Comparison of ENCODE assay signal across 28 cellular contexts in genomic region chrX:38293741-38294140, GRCh38. TPM values are rescaled to one million over a fixed set of nuclear protein-coding genes. Genes with fewer than 3 reads are reported as not detected.
DNase-seq lines count a peak whose midpoint lies in the region; ATAC-seq and TF ChIP-seq lines count a peak whose summit lies in the region.
"Had no signal": no experiment of that assay in that cellular context is flagged by ENCODE, and none has a peak within 500 bp of the region (broad histone marks: within the 10 kb centered on the region; RNA-seq: fewer than 3 reads in every experiment).

No MANE protein-coding gene starts in this region.

- RAD21 ChIA-PET in HCT116 (lab: Charles Lee; ENCODE audit: low non-redundant PET in 1 of 2, low total read pairs in 2 of 2, uncharacterized antibody in 2 of 2, unreplicated experiment in 2 of 2): no interaction called here

- no peak overlapping the region for H3K4me3 ChIP-seq in AG04450 (ENCODE audit: low read depth, low read length)
- H3K4me3 ChIP-seq in HCT116 (replicated peaks in 1 of 2; ENCODE audit: low read depth in 1 of 2, low read length in 2 of 2): no peak overlapping the region
- H3K4me3 ChIP-seq in astrocyte of the cerebellum (ENCODE audit: low read depth, low read length): no peak overlapping the region
- H3K4me3 ChIP-seq in hepatocyte: no peak overlapping the region
- H3K4me3 ChIP-seq: adrenal gland, heart left ventricle, pancreas, PC-9, SJSA1, smooth muscle cell, upper lobe of right lung had no signal

- no peak for ATAC-seq in HCT116
- ATAC-seq: heart left ventricle; left ventricle myocardium superior; natural killer cell treated with Interleukin-12 subunit alpha and Interleukin-12 subunit beta and Interleukin-15 and Interleukin-18, amount 100 ng/mL, for 72 hours; pancreas; upper lobe of right lung had no signal

- 44% methylated on average over 2 of the region's 2 CpGs for WGBS in hepatocyte (ENCODE audit: low lambda C conversion rate, missing lambda C conversion rate)

- H4K20me1 ChIP-seq in HCT116 (ENCODE audit: insufficient read depth) (no peaks in the 10 kb centered on the region), hepatocyte (ENCODE audit: insufficient read depth, poor library complexity, severe bottlenecking) (no peaks in the 10 kb centered on the region)

- H3K27me3 ChIP-seq in AG04450 (ENCODE audit: control insufficient read depth, insufficient read depth, low read length) (no peaks in the 10 kb centered on the region), HCT116 (ENCODE audit: insufficient read depth, low read length) (no peaks in the 10 kb centered on the region), hepatocyte (no peaks in the 10 kb centered on the region)
- H3K27me3 ChIP-seq: pancreas, SJSA1, upper lobe of right lung had no signal

- in situ Hi-C loops in astrocyte of the cerebellum (cut with HindIII; ENCODE audit: low sequenced_read_pairs): no loop called here

- POLR2A ChIA-PET in AG04450 (lab: Yijun Ruan, JAX) (no interaction called here), HCT116 (lab: Charles Lee) (no interaction called here)

- no peaks in the 10 kb centered on the region for H3K9me2 ChIP-seq in HCT116 (ENCODE audit: insufficient read depth)
- no peaks in the 10 kb centered on the region for H3K9me2 ChIP-seq in hepatocyte (replicated peaks; ENCODE audit: insufficient read depth)

- peak; percentile 40 for TF ChIP-seq CTCF in AG04450 (IDR thresholded peaks at IDR 0.05; ENCODE audit: low read depth, low read length)
- no peak for TF ChIP-seq CTCF in HCT116 (IDR thresholded peaks at IDR 0.05 in 2 of 3, conservative IDR thresholded peaks at IDR 0.05 in 1 of 3; ENCODE audit: borderline replicate concordance in 1 of 3, insufficient read depth in 1 of 3, low read depth in 2 of 3, low read length in 2 of 3)
- TF ChIP-seq CTCF in astrocyte of the cerebellum (IDR thresholded peaks at IDR 0.05; ENCODE audit: low read depth, low read length, missing control alignments): peak; percentile 30
- TF ChIP-seq CTCF in hepatocyte (IDR thresholded peaks at IDR 0.05; ENCODE audit: poor library complexity): peak; percentile 8

- H3K4me1 ChIP-seq in HCT116 (ENCODE audit: control insufficient read depth in 1 of 2, insufficient read depth in 2 of 2, low read length in 2 of 2) (no peaks in the 10 kb centered on the region), hepatocyte (ENCODE audit: insufficient read depth) (no peaks in the 10 kb centered on the region)
- H3K4me1 ChIP-seq: adrenal gland, heart left ventricle, pancreas, SJSA1, upper lobe of right lung had no signal

- H3K9ac ChIP-seq in HCT116 (ENCODE audit: low read length): no peak overlapping the region

- no peak overlapping the region for H2AFZ ChIP-seq in HCT116 (ENCODE audit: low read depth, low read length, poor library complexity, severe bottlenecking)
- H2AFZ ChIP-seq in hepatocyte: no peak overlapping the region
- H2AFZ ChIP-seq: PC-9 had no signal

- H3K4me2 ChIP-seq in HCT116 (ENCODE audit: low read length) (no peak overlapping the region), hepatocyte (no peak overlapping the region)
- H3K4me2 ChIP-seq: PC-9, smooth muscle cell had no signal

- no peak for TF ChIP-seq POLR2A in HCT116 (IDR thresholded peaks at IDR 0.05; ENCODE audit: borderline replicate concordance, extremely low read depth, insufficient read depth, insufficient read length)

- H3K79me2 ChIP-seq in HCT116 (ENCODE audit: insufficient read depth, low read length): no peaks in the 10 kb centered on the region
- H3K79me2 ChIP-seq in hepatocyte: no peaks in the 10 kb centered on the region

- peak; percentile 18; the same call in 1 of the 2 replicates for TF ChIP-seq RAD21 in HCT116 (IDR thresholded peaks at IDR 0.05; ENCODE audit: low read depth)

- CTCF ChIA-PET in AG04450 (lab: Charles Lee) (interaction anchor here (0.7 to 2.3 kb wide), 9 partner anchors 10 to 127 kb away, joined by 3 to 9 read pairs (median 4); no protein-coding TSS in a partner anchor), HCT116 (lab: Charles Lee) (no interaction called here)

- H3K36me3 ChIP-seq in HCT116 (ENCODE audit: control insufficient read depth in 1 of 2, insufficient read depth in 2 of 2, low read length in 2 of 2): no peaks in the 10 kb centered on the region
- H3K36me3 ChIP-seq in hepatocyte (replicated peaks; ENCODE audit: insufficient read depth, low read depth): no peaks in the 10 kb centered on the region
- H3K36me3 ChIP-seq: adrenal gland, pancreas, SJSA1, upper lobe of right lung had no signal

- DNase-seq in AG04450 (ENCODE audit: low read depth, low spot score): no peak
- DNase-seq in HCT116 (ENCODE audit: low read depth, low spot score): no peak
- DNase-seq in astrocyte of the cerebellum (ENCODE audit: low read depth): no peak
- no peak for DNase-seq in hepatocyte (ENCODE audit: low spot score)
- no peak for DNase-seq in HPDE6-E6E7 (ENCODE audit: extremely low spot score)
- no peak for DNase-seq in kidney tubule cell (ENCODE audit: low spot score)
- DNase-seq in NCI-H1092 treated with DMSO at 0.1 percent for 48 hours (lab: John Stamatoyannopoulos, UW): no peak
- DNase-seq in DMS153 (lab: John Stamatoyannopoulos, UW): no peak
- DNase-seq: activated CD8-positive, alpha-beta memory T cell treated with anti-CD3 and anti-CD28 coated beads for 24 hours; activated T-cell treated with anti-CD3 and anti-CD28 coated beads, Interleukin-2, amount 50 U/mL, for 1 hour; adrenal gland; heart left ventricle; KBM-7; left ventricle myocardium superior; NCI-H1436 treated with DMSO at 0.1 percent for 48 hours; NCI-H510A; pancreas; PC-9; stimulated activated CD4-positive, alpha-beta T cell treated with anti-CD3 and anti-CD28 coated beads, Interleukin-2, amount 100 ng/mL, for 24 hours; T-helper 1 cell; upper lobe of right lung had no signal

- H3K9me3 ChIP-seq in AG04450 (ENCODE audit: control insufficient read depth, insufficient read depth, low read length) (no peaks in the 10 kb centered on the region), HCT116 (ENCODE audit: control insufficient read depth in 1 of 2, insufficient read depth in 1 of 2, low read depth in 1 of 2, low read length in 2 of 2) (no peaks in the 10 kb centered on the region), hepatocyte (ENCODE audit: low read depth) (no peaks in the 10 kb centered on the region)
- H3K9me3 ChIP-seq: adrenal gland, pancreas, SJSA1, upper lobe of right lung had no signal

- H3K27ac ChIP-seq in AG04450 (ENCODE audit: low read depth, low read length) (no peak overlapping the region), HCT116 (ENCODE audit: low read depth, low read length) (no peak overlapping the region), hepatocyte (no peak overlapping the region)
- H3K27ac ChIP-seq: adrenal gland, heart left ventricle, pancreas, PC-9, SJSA1, upper lobe of right lung had no signal

- intact Hi-C loops in HCT116 (cut with micrococcal nuclease): no loop called here

- BruUV-seq in HCT116 (replicated peaks; lab: Mats Ljungman, UMichigan): no TSS peak

TF ChIP-seq in HCT116, 20 proteins besides CTCF, POLR2A, EP300 and RAD21:
- TF ChIP-seq SRF (IDR thresholded peaks at IDR 0.05; ENCODE audit: low read depth) (no peak), ZNF274 (IDR thresholded peaks at IDR 0.05; ENCODE audit: low read depth, low read length) (no peak), SIN3A (IDR thresholded peaks at IDR 0.05; ENCODE audit: low read depth) (no peak), CEBPB (IDR thresholded peaks at IDR 0.05; ENCODE audit: low read depth) (no peak), REST (IDR thresholded peaks at IDR 0.05; ENCODE audit: low read depth) (no peak), YY1 (IDR thresholded peaks at IDR 0.05; ENCODE audit: extremely low read depth, insufficient replicate concordance, low read depth, low read length) (no peak), SP1 (IDR thresholded peaks at IDR 0.05; ENCODE audit: low read depth) (no peak), ZFX (IDR thresholded peaks at IDR 0.05) (no peak), ATF3 (IDR thresholded peaks at IDR 0.05) (no peak)

RNA-seq across cellular contexts. Expression of gene RPGR, which starts 33.6 kb away (rescaled TPM):
- 1.3 and 2.0 TPM in 2 replicates for polyA plus RNA-seq in AG04450 (2011; rRNA removed)
- 0.69 and 2.2 TPM in 2 replicates for polyA minus RNA-seq in AG04450 (2011; rRNA and poly(A)+ RNA removed)
- total RNA-seq in HCT116 (2021; ENCODE audit: unreplicated experiment): 10.4 TPM
- polyA plus RNA-seq in HCT116 (2012): 4.1 and 5.4 TPM in 2 replicates
- total RNA-seq in hepatocyte: 9.8 and 15.9 TPM in 2 replicates
- polyA plus RNA-seq in hepatocyte: 7.2 and 7.6 TPM in 2 replicates
- total RNA-seq: PC-9 had no signal

RNA-seq across cellular contexts. Expression of gene OTC, which starts 58.7 kb away (rescaled TPM):
- polyA plus RNA-seq in AG04450 (2011; rRNA removed): not detected in 2 replicates
- polyA minus RNA-seq in AG04450 (2011; rRNA and poly(A)+ RNA removed): not detected in 2 replicates
- total RNA-seq in HCT116 (2021; ENCODE audit: unreplicated experiment): not detected
- 0.08 TPM in 1 of 2 replicates, not detected in the other for polyA plus RNA-seq in HCT116 (2012)
- total RNA-seq in hepatocyte: 33.2 and 37.8 TPM in 2 replicates
- 10.1 and 16.2 TPM in 2 replicates for polyA plus RNA-seq in hepatocyte
- total RNA-seq: A673; bronchial epithelial cell; fibroblast of lung; heart left ventricle; left ventricle myocardium superior; natural killer cell treated with Interleukin-12 subunit alpha and Interleukin-12 subunit beta and Interleukin-15 and Interleukin-18, amount 100 ng/mL, for 72 hours; PC-9; SJSA1; smooth muscle cell had no signal
- polyA plus RNA-seq: CD14-positive monocyte, fibroblast of lung, smooth muscle cell had no signal

Comparison
In these comparisons a context has a peak if more than half of its experiments do, and no peak if none do; other contexts are left out.
1. CTCF ChIP-seq: peak in AG04450 (single experiment), astrocyte of the cerebellum (single experiment) and hepatocyte (single experiment); none in HCT116 (0 of 3).
2. RNA of gene OTC, which starts 58.7 kb away (total RNA-seq): 33.2 to 37.8 TPM in hepatocyte; not detected in HCT116 (single experiment); every median in the first group is over 10 times any median in the second.